Comparison of ENCODE assay signal across 8 cellular contexts in genomic region chr12:50985322-50985721, GRCh38. TPM values are rescaled to one million over a fixed set of nuclear protein-coding genes. Genes with fewer than 3 reads are reported as not detected.
DNase-seq lines count a peak whose midpoint lies in the region; ATAC-seq, FAIRE-seq and TF ChIP-seq lines count a peak whose summit lies in the region.
"Had no signal": no experiment of that assay in that cellular context is flagged by ENCODE, and none has a peak within 500 bp of the region (broad histone marks: within the 10 kb centered on the region; RNA-seq: fewer than 3 reads in every experiment).

No MANE protein-coding gene starts in this region.

- H3K9me3 Mint-ChIP-seq in chondrocyte (ENCODE audit: low read depth), result no peaks in the 10 kb centered on the region

- TF ChIP-seq POLR2A in HepG2 (IDR thresholded peaks at IDR 0.05; ENCODE audit: insufficient read depth in 1 of 2, low read depth in 2 of 2, low read length in 2 of 2), result no peak

- H3K36me3 ChIP-seq in MM.1S (replicated peaks; ENCODE audit: insufficient read depth, low read length) (no peaks in the 10 kb centered on the region), HepG2 (replicated peaks in 1 of 2; ENCODE audit: control insufficient read depth in 1 of 2, insufficient read depth in 2 of 2, low read length in 2 of 2) (peaks cover 6 to 13% of the 10 kb centered on the region in 2 experiments)

- no peaks in the 10 kb centered on the region for H3K27me3 ChIP-seq in MM.1S (replicated peaks; ENCODE audit: insufficient read depth, low read length)
- no peaks in the 10 kb centered on the region for H3K27me3 ChIP-seq in HepG2 (ENCODE audit: control insufficient read depth in 1 of 2, insufficient read depth in 2 of 2, low read length in 2 of 2)

- intact Hi-C loops in HepG2 (cut with micrococcal nuclease; ENCODE audit: unreplicated experiment), result no loop called here

- no peak for TF ChIP-seq RAD21 in HepG2 (CRISPR knock-in tag; IDR thresholded peaks at IDR 0.05)

- H3K9me2 ChIP-seq in MM.1S (replicated peaks; ENCODE audit: insufficient read depth, low read length), result no peaks in the 10 kb centered on the region

- no peaks in the 10 kb centered on the region for H4K20me1 ChIP-seq in MM.1S (ENCODE audit: insufficient read depth, low read length)
- H4K20me1 ChIP-seq in HepG2 (ENCODE audit: insufficient read depth, low read length), result no peaks in the 10 kb centered on the region

- H3K4me3 Mint-ChIP-seq in chondrocyte (ENCODE audit: unreplicated experiment), result no peak overlapping the region

- DNase-seq in MM.1S (peak; percentile 41), chondrocyte (ENCODE audit: low spot score) (no peak), HepG2 (ENCODE audit: low spot score) (peak; percentile 25), stromal cell of bone marrow (ENCODE audit: low read depth) (peak; percentile 97), NK-92 (lab: John Stamatoyannopoulos, UW; ENCODE audit: unreplicated experiment) (no peak)
- DNase-seq: central memory CD4-positive, alpha-beta T cell had no signal

- H3K9me3 ChIP-seq in MM.1S (replicated peaks; ENCODE audit: insufficient read depth, low read length) (no peaks in the 10 kb centered on the region), HepG2 (ENCODE audit: low read length) (no peaks in the 10 kb centered on the region)

- H2AFZ ChIP-seq in MM.1S (ENCODE audit: low read length) (no peak overlapping the region), HepG2 (ENCODE audit: low read length) (no peak overlapping the region)

- H3K4me1 Mint-ChIP-seq in chondrocyte (ENCODE audit: low read depth), result peaks cover 40% of the 10 kb centered on the region

- no peak for FAIRE-seq in HepG2 (lab: Jason Lieb, UNC)

- H3K27ac ChIP-seq in MM.1S (ENCODE audit: low read length) (peak overlapping the region; percentile 1; the same call in 1 of the 2 replicates), HepG2 (ENCODE audit: extremely low read length, insufficient read depth, low read length) (peak overlapping the region; percentile 8)

- H3K4me2 ChIP-seq in MM.1S (ENCODE audit: low read depth, low read length), result peak overlapping the region; percentile 59; the same call in 1 of the 2 replicates
- no peak overlapping the region for H3K4me2 ChIP-seq in HepG2 (ENCODE audit: low read depth, low read length)

- H3K4me3 ChIP-seq in MM.1S (ENCODE audit: low read length) (0 out of 2 replicates have a peak overlapping the region, but pooled peaks have one; percentile 0), HepG2 (replicated peaks in 1 of 3; ENCODE audit: insufficient read depth in 1 of 3, low read depth in 2 of 3, low read length in 3 of 3) (no peak overlapping the region)

- H3K27ac Mint-ChIP-seq in chondrocyte (ENCODE audit: unreplicated experiment), result peak overlapping the region; percentile 99

- CTCF ChIA-PET in HepG2 (lab: Yijun Ruan, JAX; ENCODE audit: low intra/inter-chr PET ratio, low total read pairs), result interaction anchor here (1.5 kb wide), 1 partner anchor 160 kb away, joined by 4 read pairs; no protein-coding TSS in a partner anchor

- TF ChIP-seq EP300 in HepG2 (IDR thresholded peaks at IDR 0.05; ENCODE audit: low read depth in 2 of 2, low read length in 2 of 2) (no peak), HepG2 (CRISPR knock-in tag; IDR thresholded peaks at IDR 0.05; ENCODE audit: borderline replicate concordance) (no peak)

- H3K9ac ChIP-seq in MM.1S (ENCODE audit: low read length) (no peak overlapping the region), HepG2 (ENCODE audit: insufficient read depth, low read depth, low read length) (no peak overlapping the region)

- H3K36me3 Mint-ChIP-seq in chondrocyte (ENCODE audit: low read depth), result peaks cover 10% of the 10 kb centered on the region

- peaks cover 11% of the 10 kb centered on the region for H3F3A ChIP-seq in MM.1S (ENCODE audit: insufficient read depth, low read length)

- no peaks in the 10 kb centered on the region for H3K27me3 Mint-ChIP-seq in chondrocyte (ENCODE audit: low read depth)

- no peak for TF ChIP-seq CTCF in MM.1S (IDR thresholded peaks at IDR 0.05; ENCODE audit: low read length)
- peak; percentile 19 for TF ChIP-seq CTCF in chondrocyte (IDR thresholded peaks at IDR 0.05)
- TF ChIP-seq CTCF in HepG2 (CRISPR knock-in tag; IDR thresholded peaks at IDR 0.05), result no peak

- no peak for ATAC-seq in HepG2
- no peak for ATAC-seq in HG03139 (IDR thresholded peaks at IDR 0.05; ENCODE audit: unreplicated experiment)
- no peak for ATAC-seq in HG03571 (IDR thresholded peaks at IDR 0.05; ENCODE audit: unreplicated experiment)

- BruUV-seq in HepG2 (replicated peaks; lab: Mats Ljungman, UMichigan), result no TSS peak

- no peaks in the 10 kb centered on the region for H3K79me2 ChIP-seq in MM.1S (ENCODE audit: low read length)
- H3K79me2 ChIP-seq in HepG2 (ENCODE audit: insufficient read depth, low read length), result no peaks in the 10 kb centered on the region

- POLR2A ChIA-PET in HepG2 (lab: Yijun Ruan, JAX), result interaction anchor here (0.9 to 3.5 kb wide), 6 partner anchors 41 to 221 kb away, joined by 3 to 23 read pairs (median 4); partner anchors contain the start of genes ATF1 and SLC11A2

- H3K4me1 ChIP-seq in MM.1S (ENCODE audit: low read length), result peaks cover 30% of the 10 kb centered on the region
- peaks cover 42% of the 10 kb centered on the region for H3K4me1 ChIP-seq in HepG2 (ENCODE audit: insufficient read depth, low read length)

- in situ Hi-C loops in HepG2 (cut with HindIII; ENCODE audit: extremely low pct_ligation_motif_present, low pct_unique_long_range_greater_than_20kb), result loop anchor here (5.0 kb wide), 1 partner anchor 158 kb away; no protein-coding TSS in a partner anchor

TF ChIP-seq in HepG2, 621 proteins besides CTCF, POLR2A, EP300 and RAD21 (continues in another document):
- no peak for TF ChIP-seq ZNF468 (CRISPR knock-in tag; IDR thresholded peaks at IDR 0.05)
- no peak for TF ChIP-seq NONO (IDR thresholded peaks at IDR 0.05)
- no peak for TF ChIP-seq NONO (CRISPR knock-in tag; conservative IDR thresholded peaks at IDR 0.05)
- no peak for TF ChIP-seq KAT7 (CRISPR knock-in tag; IDR thresholded peaks at IDR 0.05; ENCODE audit: borderline replicate concordance)
- no peak for TF ChIP-seq ATRX (CRISPR knock-in tag; IDR thresholded peaks at IDR 0.05; ENCODE audit: borderline replicate concordance)

RNA-seq across cellular contexts. Expression of gene HIGD1C, which starts 33.0 kb away (rescaled TPM):
- total RNA-seq in chondrocyte, result not detected in 3 replicates
- not detected in 2 replicates for total RNA-seq in HepG2 (2016; rRNA removed; fragmentation: Illumina TruSeq; extraction: Trizol)
- total RNA-seq in HepG2 (2016; cell fraction: cytosol; rRNA removed; fragmentation: Illumina TruSeq; extraction: Trizol; ENCODE audit: low read depth), result not detected in 2 replicates
- not detected in 2 replicates for total RNA-seq in HepG2 (2016; cell fraction: insoluble cytoplasmic fraction; rRNA removed; fragmentation: Illumina TruSeq; extraction: Trizol)
- not detected in 2 replicates for total RNA-seq in HepG2 (2016; cell fraction: membrane; rRNA removed; fragmentation: Illumina TruSeq; extraction: Trizol)
- total RNA-seq in HepG2 (2016; cell fraction: nucleus; rRNA removed; fragmentation: Illumina TruSeq; extraction: Trizol), result not detected in 2 replicates
- not detected in 2 replicates for polyA plus RNA-seq in HepG2 (2011; rRNA removed)
- not detected in 2 replicates for polyA plus RNA-seq in HepG2 (2011; cell fraction: cytosol; rRNA removed)
- polyA plus RNA-seq in HepG2 (2011; cell fraction: nucleus; rRNA removed), result not detected in 2 replicates
- polyA plus RNA-seq in HepG2 (2012), result not detected in 2 replicates
- polyA plus RNA-seq in HepG2 (2016; cell fraction: cytosol; fragmentation: Illumina TruSeq; extraction: Trizol; ENCODE audit: low read depth), result not detected in 2 replicates
- not detected in 2 replicates for polyA plus RNA-seq in HepG2 (2016; cell fraction: insoluble cytoplasmic fraction; fragmentation: Illumina TruSeq; extraction: Trizol; ENCODE audit: low read depth)
- not detected in 2 replicates for polyA plus RNA-seq in HepG2 (2016; cell fraction: membrane; fragmentation: Illumina TruSeq; extraction: Trizol; ENCODE audit: low read depth)
- not detected in 2 replicates for polyA plus RNA-seq in HepG2 (2016; cell fraction: nucleus; fragmentation: Illumina TruSeq; extraction: Trizol; ENCODE audit: insufficient read depth, low read depth)
- polyA minus RNA-seq in HepG2 (2011; rRNA and poly(A)+ RNA removed; ENCODE audit: low replicate concordance), result not detected in 2 replicates
- polyA minus RNA-seq in HepG2 (2011; cell fraction: cytosol; rRNA and poly(A)+ RNA removed), result not detected in 2 replicates
- polyA minus RNA-seq in HepG2 (2011; cell fraction: nucleus; rRNA and poly(A)+ RNA removed), result not detected in 2 replicates

RNA-seq across cellular contexts. Expression of gene SLC11A2, which starts 40.9 kb away (rescaled TPM):
- total RNA-seq in chondrocyte (26.8 to 41.4 TPM (median 33.0 TPM) in 3 replicates), HepG2 (2016; rRNA removed; fragmentation: Illumina TruSeq; extraction: Trizol) (46.0 and 71.7 TPM in 2 replicates)
- total RNA-seq in HepG2 (2016; cell fraction: cytosol; rRNA removed; fragmentation: Illumina TruSeq; extraction: Trizol; ENCODE audit: low read depth), result 12.8 and 15.2 TPM in 2 replicates
- 46.0 and 72.7 TPM in 2 replicates for total RNA-seq in HepG2 (2016; cell fraction: insoluble cytoplasmic fraction; rRNA removed; fragmentation: Illumina TruSeq; extraction: Trizol)
- total RNA-seq in HepG2 (2016; cell fraction: membrane; rRNA removed; fragmentation: Illumina TruSeq; extraction: Trizol), result 27.2 and 30.1 TPM in 2 replicates
- total RNA-seq in HepG2 (2016; cell fraction: nucleus; rRNA removed; fragmentation: Illumina TruSeq; extraction: Trizol), result 88.4 and 99.6 TPM in 2 replicates
- polyA plus RNA-seq in HepG2 (2011; rRNA removed), result 69.0 and 77.0 TPM in 2 replicates
- polyA plus RNA-seq in HepG2 (2011; cell fraction: cytosol; rRNA removed), result 49.4 and 74.9 TPM in 2 replicates
- polyA plus RNA-seq in HepG2 (2011; cell fraction: nucleus; rRNA removed), result 104 and 109 TPM in 2 replicates
- polyA plus RNA-seq in HepG2 (2012), result 45.2 and 67.1 TPM in 2 replicates
- polyA plus RNA-seq in HepG2 (2016; cell fraction: cytosol; fragmentation: Illumina TruSeq; extraction: Trizol; ENCODE audit: low read depth), result 4.6 and 4.8 TPM in 2 replicates
- 28.1 and 31.7 TPM in 2 replicates for polyA plus RNA-seq in HepG2 (2016; cell fraction: insoluble cytoplasmic fraction; fragmentation: Illumina TruSeq; extraction: Trizol; ENCODE audit: low read depth)
- 11.2 and 12.2 TPM in 2 replicates for polyA plus RNA-seq in HepG2 (2016; cell fraction: membrane; fragmentation: Illumina TruSeq; extraction: Trizol; ENCODE audit: low read depth)
- 95.3 and 96.3 TPM in 2 replicates for polyA plus RNA-seq in HepG2 (2016; cell fraction: nucleus; fragmentation: Illumina TruSeq; extraction: Trizol; ENCODE audit: insufficient read depth, low read depth)
- polyA minus RNA-seq in HepG2 (2011; rRNA and poly(A)+ RNA removed; ENCODE audit: low replicate concordance), result 122 and 227 TPM in 2 replicates
- 58.3 and 68.0 TPM in 2 replicates for polyA minus RNA-seq in HepG2 (2011; cell fraction: cytosol; rRNA and poly(A)+ RNA removed)
- 136 and 147 TPM in 2 replicates for polyA minus RNA-seq in HepG2 (2011; cell fraction: nucleus; rRNA and poly(A)+ RNA removed)

Comparison
In these comparisons a context has a peak if more than half of its experiments do, and no peak if none do; other contexts are left out.
1. DNase-seq: peak in MM.1S (single experiment), HepG2 (single experiment) and stromal cell of bone marrow (single experiment); none in chondrocyte (single experiment) and NK-92 (single experiment).